ENCODE assay signal across 12 cellular contexts in the genomic region with DNA sequence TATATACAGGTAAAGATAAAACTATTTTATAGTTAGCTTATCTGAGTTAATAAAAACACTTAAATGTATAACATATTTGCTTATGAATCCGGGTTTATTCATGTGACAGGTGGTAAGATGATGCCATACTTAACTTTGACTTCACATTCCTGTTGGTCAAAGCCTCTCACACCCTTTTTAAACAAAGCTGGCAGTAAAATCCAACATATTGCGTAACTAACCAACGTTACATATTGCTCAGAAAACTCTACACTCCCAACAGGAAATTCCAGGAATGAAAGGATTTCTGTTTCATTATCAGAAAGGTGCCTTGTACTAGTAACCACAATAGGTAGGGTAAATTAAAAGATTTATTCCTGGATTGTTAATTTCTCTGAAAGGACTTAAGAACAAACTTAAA. TPM values are rescaled to one million over a fixed set of nuclear protein-coding genes. Genes with fewer than 3 reads are reported as not detected.
DNase-seq lines count a peak whose midpoint lies in the region; ATAC-seq and TF ChIP-seq lines count a peak whose summit lies in the region.
"Had no signal": no experiment of that assay in that cellular context is flagged by ENCODE, and none has a peak within 500 bp of the region (broad histone marks: within the 10 kb centered on the region; RNA-seq: fewer than 3 reads in every experiment).

No MANE protein-coding gene starts in this region.

- H3K27ac ChIP-seq in body of pancreas (peak overlapping the region; percentile 59 to 74 (median 70)), transverse colon (peak overlapping the region; percentile 69 to 82 (median 80))

- intact Hi-C loops in body of pancreas (cut with DNase I) = no loop called here
- intact Hi-C loops in transverse colon (cut with DNase I; ENCODE audit: low total_unique reads) = no loop called here

- H3K4me3 ChIP-seq in body of pancreas (no peak overlapping the region), transverse colon (no peak overlapping the region)

- H3K36me3 ChIP-seq in body of pancreas (replicated peaks in 1 of 2; ENCODE audit: insufficient read depth in 1 of 2, low read depth in 2 of 2) (no peaks in the 10 kb centered on the region), transverse colon (no peaks in the 10 kb centered on the region)

- peak; percentile 42 for DNase-seq in SIG-M5 treated with dmso at 0.1 percent for 504 hours (lab: John Stamatoyannopoulos, UW; ENCODE audit: unreplicated experiment)
- no peak for DNase-seq in SIG-M5 (lab: John Stamatoyannopoulos, UW)
- peak in 1 of 4 donors; percentile 31 for DNase-seq in body of pancreas
- peak; percentile 63 for DNase-seq in kidney glomerular epithelial cell (lab: John Stamatoyannopoulos, UW)
- DNase-seq in transverse colon = no peak
- DNase-seq in HUDEP-2 (lab: John Stamatoyannopoulos, UW; ENCODE audit: unreplicated experiment in 76 of 76) = no peak
- no peak for DNase-seq in stimulated activated naive CD4-positive, alpha-beta T cell (lab: John Stamatoyannopoulos, UW)
- no peak for DNase-seq in ureter (ENCODE audit: low spot score)
- DNase-seq: activated naive CD4-positive, alpha-beta T cell; DND-41; naive thymus-derived CD8-positive, alpha-beta T cell; stimulated activated naive CD4-positive, alpha-beta T cell treated with Interleukin-2 at 50 U/mL for 16 hours had no signal

- H3K27me3 ChIP-seq in body of pancreas (no peaks in the 10 kb centered on the region), transverse colon (no peaks in the 10 kb centered on the region)

- peak; percentile 80 for ATAC-seq in body of pancreas
- ATAC-seq: naive thymus-derived CD8-positive, alpha-beta T cell had no signal

- H3K9me3 ChIP-seq in body of pancreas (no peaks in the 10 kb centered on the region), transverse colon (no peaks in the 10 kb centered on the region)

- TF ChIP-seq CTCF in body of pancreas (IDR thresholded peaks at IDR 0.05) = peak in 1 of 7 experiments; percentile 18
- TF ChIP-seq CTCF in transverse colon (IDR thresholded peaks at IDR 0.05) = no peak

- TF ChIP-seq POLR2A in body of pancreas (IDR thresholded peaks at IDR 0.05) (no peak), transverse colon (IDR thresholded peaks at IDR 0.05) (no peak)

- H3K4me1 ChIP-seq in body of pancreas (peaks cover 72% of the 10 kb centered on the region), transverse colon (peaks cover 0 to 36% (median 16%) of the 10 kb centered on the region in 4 donors)

- TF ChIP-seq EP300 in transverse colon (IDR thresholded peaks at IDR 0.05; ENCODE audit: low read depth) = peak; percentile 27

- 18 to 20% methylated on average over 3 of the region's 3 CpGs for WGBS in body of pancreas, 2 donors
- 21 to 27% methylated on average over 3 of the region's 3 CpGs for WGBS in transverse colon (ENCODE audit: low coverage in 1 of 2), 2 donors

- in situ Hi-C loops in transverse colon (cut with MboI; ENCODE audit: low pct_ligation_motif_present in 1 of 4, low pct_unique_long_range_greater_than_20kb in 1 of 4, low sequenced_read_pairs in 3 of 4) = no loop called here

RNA-seq across cellular contexts. Expression of gene CATSPERB, which starts 23.7 kb away (rescaled TPM):
- total RNA-seq in body of pancreas (10 to 100 TPM; 20.4 to 70.0 TPM), transverse colon (1 to 10 TPM in 3 of 4 donors, not detected in 1; 1.2 to 5.1 (median 3.8) TPM), ureter (7.3 TPM)

Comparison
In these comparisons a context has a peak if more than half of its experiments do, and no peak if none do; other contexts are left out.
1. DNase-seq: peak in SIG-M5 treated with dmso at 0.1 percent for 504 hours (single experiment) and kidney glomerular epithelial cell (single experiment); none in SIG-M5 (single experiment), transverse colon (single experiment), HUDEP-2 (0 of 76), stimulated activated naive CD4-positive, alpha-beta T cell (0 of 6) and ureter (single experiment).